ENCODE assay signal across 22 cellular contexts in genomic region chr2:192579965-192580700, GRCh38.
DNase-seq lines count a peak whose midpoint lies in the region; ATAC-seq and TF ChIP-seq lines count a peak whose summit lies in the region.
"Had no signal": no experiment of that assay in that cellular context is flagged by ENCODE, and none has a peak within 500 bp of the region (broad histone marks: within the 10 kb centered on the region; RNA-seq: fewer than 3 reads in every experiment).

No MANE protein-coding gene starts in this region.

- H2BK120ac ChIP-seq in mesenchymal stem cell (ENCODE audit: low read depth, low read length): no peak overlapping the region

- ATAC-seq in HG03175 (IDR thresholded peaks at IDR 0.05; ENCODE audit: unreplicated experiment): no peak
- no peak for ATAC-seq in CD4-positive, alpha-beta T cell (ENCODE audit: poor library complexity)
- ATAC-seq: CD8-positive, alpha-beta T cell; GM12878 had no signal

- no peak overlapping the region for H3K14ac ChIP-seq in mesenchymal stem cell (ENCODE audit: low read length in 2 of 2)

- DNase-seq in MCF 10A (ENCODE audit: unreplicated experiment) (no peak), mammary epithelial cell (no peak), kidney epithelial cell (ENCODE audit: low read depth) (peak; percentile 49), mesenchymal stem cell (no peak), endothelial cell (ENCODE audit: low spot score) (no peak)
- no peak for DNase-seq in CD4-positive, alpha-beta T cell
- DNase-seq: 8988T; AML-193; CD8-positive, alpha-beta T cell; DMS 273 treated with DMSO at 0.1 percent for 48 hours; DMS53; DND-41; EL; Karpas-422; KBM-7 had no signal

- POLR2A ChIA-PET in MCF 10A (lab: Yijun Ruan, JAX): no interaction called here
- POLR2A ChIA-PET in CD4-positive, alpha-beta T cell (lab: Charles Lee): no interaction called here

- no peak overlapping the region for H3K4me2 ChIP-seq in mammary epithelial cell (ENCODE audit: insufficient read depth, low read depth, low read length)
- no peak overlapping the region for H3K4me2 ChIP-seq in mesenchymal stem cell (ENCODE audit: low read length, poor library complexity, severe bottlenecking)
- H3K4me2 ChIP-seq: BLaER1 had no signal

- peaks cover 8% of the 10 kb centered on the region for H3K4me1 Mint-ChIP-seq in MCF 10A (ENCODE audit: insufficient read depth, unreplicated experiment)
- H3K4me1 Mint-ChIP-seq in endothelial cell (ENCODE audit: unreplicated experiment): no peaks in the 10 kb centered on the region
- H3K4me1 Mint-ChIP-seq in CD4-positive, alpha-beta T cell (ENCODE audit: low read depth): no peaks in the 10 kb centered on the region
- H3K4me1 Mint-ChIP-seq: CD14-positive monocyte, IgD-negative memory B cell had no signal

- no peak overlapping the region for H3K4me3 Mint-ChIP-seq in MCF 10A (ENCODE audit: unreplicated experiment)
- H3K4me3 Mint-ChIP-seq in endothelial cell (ENCODE audit: unreplicated experiment): no peak overlapping the region
- no peak overlapping the region for H3K4me3 Mint-ChIP-seq in CD4-positive, alpha-beta T cell
- H3K4me3 Mint-ChIP-seq: CD14-positive monocyte; CD8-positive, alpha-beta T cell; IgD-negative memory B cell had no signal

- H3K9me3 Mint-ChIP-seq in MCF 10A (ENCODE audit: unreplicated experiment) (no peaks in the 10 kb centered on the region), endothelial cell (ENCODE audit: unreplicated experiment) (no peaks in the 10 kb centered on the region)
- H3K9me3 Mint-ChIP-seq in CD4-positive, alpha-beta T cell: no peaks in the 10 kb centered on the region
- H3K9me3 Mint-ChIP-seq: CD8-positive, alpha-beta T cell had no signal

- no peaks in the 10 kb centered on the region for H3K79me2 ChIP-seq in mammary epithelial cell (ENCODE audit: insufficient read depth, low read length)

- H4K20me1 ChIP-seq in mammary epithelial cell (ENCODE audit: insufficient read depth, low read length): no peaks in the 10 kb centered on the region
- H4K20me1 ChIP-seq: BLaER1 had no signal

- H3K27ac ChIP-seq in mammary epithelial cell (ENCODE audit: insufficient read depth, low read depth, low read length) (no peak overlapping the region), mesenchymal stem cell (ENCODE audit: low read length, poor library complexity, severe bottlenecking) (peak overlapping the region; percentile 43)
- H3K27ac ChIP-seq in CD4-positive, alpha-beta T cell (ENCODE audit: low read depth, low read length): no peak overlapping the region
- H3K27ac ChIP-seq: BLaER1, HL-60 had no signal

- H2BK5ac ChIP-seq in mesenchymal stem cell (ENCODE audit: low read depth, low read length, poor library complexity, severe bottlenecking): no peak overlapping the region

- intact Hi-C loops in MCF 10A (cut with micrococcal nuclease): no loop called here
- intact Hi-C loops in mammary epithelial cell (cut with micrococcal nuclease): no loop called here
- intact Hi-C loops in CD4-positive, alpha-beta T cell (cut with DNase I, micrococcal nuclease): no loop called here

- H3K9me3 ChIP-seq in mammary epithelial cell (replicated peaks; ENCODE audit: insufficient read depth, low read length): no peaks in the 10 kb centered on the region
- no peaks in the 10 kb centered on the region for H3K9me3 ChIP-seq in mesenchymal stem cell (ENCODE audit: control insufficient read depth, low read length)
- no peaks in the 10 kb centered on the region for H3K9me3 ChIP-seq in CD4-positive, alpha-beta T cell (ENCODE audit: control insufficient read depth, low read length)
- H3K9me3 ChIP-seq: BLaER1, HAP-1 had no signal

- in situ Hi-C loops in mammary epithelial cell (cut with MboI; ENCODE audit: low sequenced_read_pairs in 2 of 2): no loop called here

- no peaks in the 10 kb centered on the region for H3K27me3 ChIP-seq in mammary epithelial cell (ENCODE audit: insufficient read depth, low read length)
- H3K27me3 ChIP-seq in kidney epithelial cell (ENCODE audit: control insufficient read depth, insufficient read depth, low read length): no peaks in the 10 kb centered on the region
- H3K27me3 ChIP-seq in mesenchymal stem cell (ENCODE audit: control insufficient read depth in 1 of 2, insufficient read depth in 1 of 2, low read length in 2 of 2): no peaks in the 10 kb centered on the region
- H3K27me3 ChIP-seq in CD4-positive, alpha-beta T cell (ENCODE audit: control insufficient read depth, insufficient read depth, low read length): no peaks in the 10 kb centered on the region
- H3K27me3 ChIP-seq: BLaER1 had no signal

- H3K4ac ChIP-seq in mesenchymal stem cell (ENCODE audit: low read depth in 1 of 2, low read length in 2 of 2): no peak overlapping the region

- no peak overlapping the region for H3K4me3 ChIP-seq in mammary epithelial cell (replicated peaks in 1 of 3; ENCODE audit: insufficient read depth in 1 of 3, low read depth in 2 of 3, low read length in 3 of 3)
- no peak overlapping the region for H3K4me3 ChIP-seq in kidney epithelial cell (ENCODE audit: low read depth, low read length)
- H3K4me3 ChIP-seq in mesenchymal stem cell (ENCODE audit: insufficient read depth in 1 of 2, low read depth in 1 of 2, low read length in 2 of 2): no peak overlapping the region
- H3K4me3 ChIP-seq: BLaER1, GM12878, HAP-1 had no signal

- H3K4me1 ChIP-seq in mammary epithelial cell (ENCODE audit: insufficient read depth, low read length) (no peaks in the 10 kb centered on the region), mesenchymal stem cell (ENCODE audit: control insufficient read depth, insufficient read depth, low read depth, low read length) (peaks cover 2% of the 10 kb centered on the region)
- H3K4me1 ChIP-seq: BLaER1 had no signal

- no peaks in the 10 kb centered on the region for H3K27me3 Mint-ChIP-seq in MCF 10A (ENCODE audit: insufficient read depth, unreplicated experiment)
- no peaks in the 10 kb centered on the region for H3K27me3 Mint-ChIP-seq in endothelial cell (ENCODE audit: unreplicated experiment)
- no peaks in the 10 kb centered on the region for H3K27me3 Mint-ChIP-seq in CD4-positive, alpha-beta T cell
- H3K27me3 Mint-ChIP-seq: IgD-negative memory B cell had no signal

- CTCF ChIA-PET in MCF 10A (lab: Yijun Ruan, JAX): interaction anchor here (0.5 kb wide), 1 partner anchor 383 kb away, joined by 6 read pairs; no protein-coding TSS in a partner anchor
- CTCF ChIA-PET in mammary epithelial cell (lab: Charles Lee; ENCODE audit: low non-redundant PET): no interaction called here
- CTCF ChIA-PET in CD4-positive, alpha-beta T cell (lab: Charles Lee): no interaction called here

- TF ChIP-seq CTCF in MCF 10A (IDR thresholded peaks at IDR 0.05; ENCODE audit: unreplicated experiment): no peak
- TF ChIP-seq CTCF in mammary epithelial cell (conservative IDR thresholded peaks at IDR 0.05 in 1 of 2, IDR thresholded peaks at IDR 0.05 in 1 of 2; ENCODE audit: extremely low read depth in 1 of 2, insufficient read depth in 1 of 2, low read depth in 1 of 2, low read length in 2 of 2): no peak
- TF ChIP-seq CTCF in kidney epithelial cell (IDR thresholded peaks at IDR 0.05; ENCODE audit: insufficient read depth, low read length, poor library complexity, severe bottlenecking): no peak
- TF ChIP-seq CTCF in endothelial cell (IDR thresholded peaks at IDR 0.05; ENCODE audit: unreplicated experiment): no peak
- TF ChIP-seq CTCF in CD4-positive, alpha-beta T cell (IDR thresholded peaks at IDR 0.05): no peak

- H3K36me3 Mint-ChIP-seq in MCF 10A (ENCODE audit: insufficient read depth, unreplicated experiment): no peaks in the 10 kb centered on the region
- no peaks in the 10 kb centered on the region for H3K36me3 Mint-ChIP-seq in endothelial cell (ENCODE audit: low read depth, unreplicated experiment)
- no peaks in the 10 kb centered on the region for H3K36me3 Mint-ChIP-seq in CD4-positive, alpha-beta T cell (ENCODE audit: low read depth)
- H3K36me3 Mint-ChIP-seq: CD14-positive monocyte; CD8-positive, alpha-beta T cell; IgD-negative memory B cell had no signal

- no peak overlapping the region for H2AK5ac ChIP-seq in mesenchymal stem cell (ENCODE audit: low read length, severe bottlenecking)

- H4K8ac ChIP-seq in mesenchymal stem cell (ENCODE audit: low read length): no peak overlapping the region

- dilution Hi-C loops in mammary epithelial cell (cut with HindIII; ENCODE audit: low sequenced_read_pairs): no loop called here

- H3K79me1 ChIP-seq in mesenchymal stem cell (replicated peaks; ENCODE audit: low read length, poor library complexity, severe bottlenecking): no peaks in the 10 kb centered on the region

- no peak overlapping the region for H3K23ac ChIP-seq in mesenchymal stem cell (ENCODE audit: low read length in 2 of 2)

- H2BK15ac ChIP-seq in mesenchymal stem cell (ENCODE audit: low read depth, poor library complexity, severe bottlenecking): no peak overlapping the region

- H3K27ac Mint-ChIP-seq in MCF 10A (ENCODE audit: low read depth, unreplicated experiment): peak overlapping the region; percentile 3
- no peak overlapping the region for H3K27ac Mint-ChIP-seq in endothelial cell (ENCODE audit: unreplicated experiment)
- H3K27ac Mint-ChIP-seq in CD4-positive, alpha-beta T cell: no peak overlapping the region
- H3K27ac Mint-ChIP-seq: CD14-positive monocyte; CD8-positive, alpha-beta T cell; IgD-negative memory B cell had no signal

- BruUV-seq in MCF 10A (replicated peaks; lab: Mats Ljungman, UMichigan) (no TSS peak), mammary epithelial cell (replicated peaks; lab: Mats Ljungman, UMichigan) (no TSS peak)

- H4K91ac ChIP-seq in mesenchymal stem cell (ENCODE audit: low read length): no peak overlapping the region

- 73% methylated on average over 2 of the region's 2 CpGs for WGBS in mammary epithelial cell (ENCODE audit: low coverage, missing lambda C conversion rate)
- no CpG with 5 or more reads among the region's 2 CpGs for WGBS in mesenchymal stem cell

- H2BK12ac ChIP-seq in mesenchymal stem cell (ENCODE audit: low read length in 2 of 2): no peak overlapping the region

- H2AFZ ChIP-seq in mammary epithelial cell (ENCODE audit: low read depth, low read length) (no peak overlapping the region), mesenchymal stem cell (ENCODE audit: low read depth, low read length) (no peak overlapping the region)

- no peak overlapping the region for H3K18ac ChIP-seq in mesenchymal stem cell (ENCODE audit: low read depth in 1 of 2, low read length in 2 of 2)

- no peak overlapping the region for H3K9ac ChIP-seq in mammary epithelial cell (ENCODE audit: insufficient read depth, low read length)
- no peak overlapping the region for H3K9ac ChIP-seq in mesenchymal stem cell (ENCODE audit: low read length)
- H3K9ac ChIP-seq: BLaER1 had no signal

- H3K36me3 ChIP-seq in mammary epithelial cell (ENCODE audit: insufficient read depth, low read length) (no peaks in the 10 kb centered on the region), kidney epithelial cell (ENCODE audit: control insufficient read depth, insufficient read depth, low read length) (no peaks in the 10 kb centered on the region), mesenchymal stem cell (ENCODE audit: control insufficient read depth in 1 of 2, insufficient read depth in 2 of 2, low read depth in 1 of 2, low read length in 2 of 2) (no peaks in the 10 kb centered on the region)
- H3K36me3 ChIP-seq: BLaER1, HAP-1 had no signal
